ENCODE assay signal across 1 cellular context in genomic region chr2:127701651-127702394, GRCh38.
TF ChIP-seq lines count a peak whose summit lies in the region.

No MANE protein-coding gene starts in this region.

TF ChIP-seq in GM12878, 131 proteins besides CTCF, POLR2A, EP300 and RAD21 (continued from another document and continues in another):
- TF ChIP-seq, protein P1, sequence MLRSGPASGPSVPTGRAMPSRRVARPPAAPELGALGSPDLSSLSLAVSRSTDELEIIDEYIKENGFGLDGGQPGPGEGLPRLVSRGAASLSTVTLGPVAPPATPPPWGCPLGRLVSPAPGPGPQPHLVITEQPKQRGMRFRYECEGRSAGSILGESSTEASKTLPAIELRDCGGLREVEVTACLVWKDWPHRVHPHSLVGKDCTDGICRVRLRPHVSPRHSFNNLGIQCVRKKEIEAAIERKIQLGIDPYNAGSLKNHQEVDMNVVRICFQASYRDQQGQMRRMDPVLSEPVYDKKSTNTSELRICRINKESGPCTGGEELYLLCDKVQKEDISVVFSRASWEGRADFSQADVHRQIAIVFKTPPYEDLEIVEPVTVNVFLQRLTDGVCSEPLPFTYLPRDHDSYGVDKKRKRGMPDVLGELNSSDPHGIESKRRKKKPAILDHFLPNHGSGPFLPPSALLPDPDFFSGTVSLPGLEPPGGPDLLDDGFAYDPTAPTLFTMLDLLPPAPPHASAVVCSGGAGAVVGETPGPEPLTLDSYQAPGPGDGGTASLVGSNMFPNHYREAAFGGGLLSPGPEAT (IDR thresholded peaks at IDR 0.05; ENCODE audit: low read depth) = no peak
- TF ChIP-seq HDAC2 (IDR thresholded peaks at IDR 0.05) (no peak), RFX5 (IDR thresholded peaks at IDR 0.05; ENCODE audit: low read depth, low read length) (no peak), RAD51 (IDR thresholded peaks at IDR 0.05) (no peak), POLR2AphosphoS2 (IDR thresholded peaks at IDR 0.05; ENCODE audit: low read depth, low read length) (peak; percentile 28; the same call in 1 of the 2 replicates), ZBTB33 (IDR thresholded peaks at IDR 0.05) (no peak), NFYA (IDR thresholded peaks at IDR 0.05; ENCODE audit: borderline replicate concordance, low read depth, low read length) (no peak), ZNF24 (IDR thresholded peaks at IDR 0.05) (0 out of 2 replicates have a peak, but pooled peaks have one; percentile 43), EED (IDR thresholded peaks at IDR 0.05; ENCODE audit: low read depth) (no peak), TAF1 (IDR thresholded peaks at IDR 0.05; ENCODE audit: borderline replicate concordance, low read depth, low read length) (no peak; the same call in 1 of the 2 replicates), JUNB (IDR thresholded peaks at IDR 0.05) (no peak), BRCA1 (IDR thresholded peaks at IDR 0.05; ENCODE audit: low read depth, low read length) (no peak), RCOR1 (conservative IDR thresholded peaks at IDR 0.05; ENCODE audit: low read depth, low read length) (no peak), DPF2 (IDR thresholded peaks at IDR 0.05) (peak; percentile 87), IKZF1 (conservative IDR thresholded peaks at IDR 0.05) (peak; percentile 87), RUNX3 (IDR thresholded peaks at IDR 0.05; ENCODE audit: low read length) (no peak), HCFC1 (IDR thresholded peaks at IDR 0.05; ENCODE audit: low read length) (no peak), CEBPZ (IDR thresholded peaks at IDR 0.05; ENCODE audit: low read depth, low read length) (no peak), SMAD1 (IDR thresholded peaks at IDR 0.05; ENCODE audit: low read depth, partially characterized antibody) (no peak), FOS (IDR thresholded peaks at IDR 0.05; ENCODE audit: borderline replicate concordance, extremely low read depth, insufficient read length) (no peak), CHD2 (IDR thresholded peaks at IDR 0.05; ENCODE audit: borderline replicate concordance, low read depth, low read length) (0 out of 2 replicates have a peak, but pooled peaks have one; percentile 23), IRF4 (IDR thresholded peaks at IDR 0.05; ENCODE audit: low read depth, low read length) (0 out of 2 replicates have a peak, but pooled peaks have one; percentile 12), BCL3 (IDR thresholded peaks at IDR 0.05; ENCODE audit: borderline replicate concordance, insufficient read depth, low read depth, low read length, poor library complexity, severe bottlenecking) (no peak), MTA2 (IDR thresholded peaks at IDR 0.05; ENCODE audit: low read depth) (no peak), PRDM15 (CRISPR knock-in tag; IDR thresholded peaks at IDR 0.05) (no peak), KDM1A (IDR thresholded peaks at IDR 0.05; ENCODE audit: borderline replicate concordance) (no peak), BHLHE40 (IDR thresholded peaks at IDR 0.05; ENCODE audit: borderline replicate concordance in 1 of 2, low read depth in 2 of 2, low read length in 1 of 2) (peak in 1 of 2 experiments; percentile 53; a peak in 2 of 4 replicates), YY1 (IDR thresholded peaks at IDR 0.05; ENCODE audit: low read depth, low read length) (no peak), MYC (IDR thresholded peaks at IDR 0.05; ENCODE audit: insufficient read depth, insufficient read length, insufficient replicate concordance, low read length, severe bottlenecking) (peak; percentile 77), ETV6 (conservative IDR thresholded peaks at IDR 0.05 in 1 of 2, IDR thresholded peaks at IDR 0.05 in 1 of 2; ENCODE audit: borderline replicate concordance in 1 of 2, low read depth in 1 of 2) (no peak), ESRRA (IDR thresholded peaks at IDR 0.05; ENCODE audit: low read length) (no peak), ZZZ3 (IDR thresholded peaks at IDR 0.05; ENCODE audit: control insufficient read depth, insufficient read length, low read depth) (no peak), NFIC (IDR thresholded peaks at IDR 0.05; ENCODE audit: low read depth, low read length) (no peak), CHD1 (IDR thresholded peaks at IDR 0.05; ENCODE audit: low read depth, low read length) (no peak), BCLAF1 (IDR thresholded peaks at IDR 0.05) (peak; percentile 7; the same call in 1 of the 2 replicates)
- TF ChIP-seq, protein P2, sequence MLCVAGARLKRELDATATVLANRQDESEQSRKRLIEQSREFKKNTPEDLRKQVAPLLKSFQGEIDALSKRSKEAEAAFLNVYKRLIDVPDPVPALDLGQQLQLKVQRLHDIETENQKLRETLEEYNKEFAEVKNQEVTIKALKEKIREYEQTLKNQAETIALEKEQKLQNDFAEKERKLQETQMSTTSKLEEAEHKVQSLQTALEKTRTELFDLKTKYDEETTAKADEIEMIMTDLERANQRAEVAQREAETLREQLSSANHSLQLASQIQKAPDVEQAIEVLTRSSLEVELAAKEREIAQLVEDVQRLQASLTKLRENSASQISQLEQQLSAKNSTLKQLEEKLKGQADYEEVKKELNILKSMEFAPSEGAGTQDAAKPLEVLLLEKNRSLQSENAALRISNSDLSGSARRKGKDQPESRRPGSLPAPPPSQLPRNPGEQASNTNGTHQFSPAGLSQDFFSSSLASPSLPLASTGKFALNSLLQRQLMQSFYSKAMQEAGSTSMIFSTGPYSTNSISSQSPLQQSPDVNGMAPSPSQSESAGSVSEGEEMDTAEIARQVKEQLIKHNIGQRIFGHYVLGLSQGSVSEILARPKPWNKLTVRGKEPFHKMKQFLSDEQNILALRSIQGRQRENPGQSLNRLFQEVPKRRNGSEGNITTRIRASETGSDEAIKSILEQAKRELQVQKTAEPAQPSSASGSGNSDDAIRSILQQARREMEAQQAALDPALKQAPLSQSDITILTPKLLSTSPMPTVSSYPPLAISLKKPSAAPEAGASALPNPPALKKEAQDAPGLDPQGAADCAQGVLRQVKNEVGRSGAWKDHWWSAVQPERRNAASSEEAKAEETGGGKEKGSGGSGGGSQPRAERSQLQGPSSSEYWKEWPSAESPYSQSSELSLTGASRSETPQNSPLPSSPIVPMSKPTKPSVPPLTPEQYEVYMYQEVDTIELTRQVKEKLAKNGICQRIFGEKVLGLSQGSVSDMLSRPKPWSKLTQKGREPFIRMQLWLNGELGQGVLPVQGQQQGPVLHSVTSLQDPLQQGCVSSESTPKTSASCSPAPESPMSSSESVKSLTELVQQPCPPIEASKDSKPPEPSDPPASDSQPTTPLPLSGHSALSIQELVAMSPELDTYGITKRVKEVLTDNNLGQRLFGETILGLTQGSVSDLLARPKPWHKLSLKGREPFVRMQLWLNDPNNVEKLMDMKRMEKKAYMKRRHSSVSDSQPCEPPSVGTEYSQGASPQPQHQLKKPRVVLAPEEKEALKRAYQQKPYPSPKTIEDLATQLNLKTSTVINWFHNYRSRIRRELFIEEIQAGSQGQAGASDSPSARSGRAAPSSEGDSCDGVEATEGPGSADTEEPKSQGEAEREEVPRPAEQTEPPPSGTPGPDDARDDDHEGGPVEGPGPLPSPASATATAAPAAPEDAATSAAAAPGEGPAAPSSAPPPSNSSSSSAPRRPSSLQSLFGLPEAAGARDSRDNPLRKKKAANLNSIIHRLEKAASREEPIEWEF (IDR thresholded peaks at IDR 0.05; ENCODE audit: insufficient replicate concordance, low read depth, low read length) = no peak
- TF ChIP-seq, protein P3, sequence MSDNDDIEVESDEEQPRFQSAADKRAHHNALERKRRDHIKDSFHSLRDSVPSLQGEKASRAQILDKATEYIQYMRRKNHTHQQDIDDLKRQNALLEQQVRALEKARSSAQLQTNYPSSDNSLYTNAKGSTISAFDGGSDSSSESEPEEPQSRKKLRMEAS (IDR thresholded peaks at IDR 0.05; ENCODE audit: low read depth, low read length) = 0 out of 2 replicates have a peak, but pooled peaks have one; percentile 54
